In genomic region chr3:56894912-56895431, GRCh38 we compare ENCODE assay signal across 1 cellular context.
TF ChIP-seq lines count a peak whose summit lies in the region.

No MANE protein-coding gene starts in this region.

TF ChIP-seq in WTC11, 78 proteins besides CTCF, POLR2A, EP300 and RAD21 (continued from another document):
- TF ChIP-seq, protein P1, sequence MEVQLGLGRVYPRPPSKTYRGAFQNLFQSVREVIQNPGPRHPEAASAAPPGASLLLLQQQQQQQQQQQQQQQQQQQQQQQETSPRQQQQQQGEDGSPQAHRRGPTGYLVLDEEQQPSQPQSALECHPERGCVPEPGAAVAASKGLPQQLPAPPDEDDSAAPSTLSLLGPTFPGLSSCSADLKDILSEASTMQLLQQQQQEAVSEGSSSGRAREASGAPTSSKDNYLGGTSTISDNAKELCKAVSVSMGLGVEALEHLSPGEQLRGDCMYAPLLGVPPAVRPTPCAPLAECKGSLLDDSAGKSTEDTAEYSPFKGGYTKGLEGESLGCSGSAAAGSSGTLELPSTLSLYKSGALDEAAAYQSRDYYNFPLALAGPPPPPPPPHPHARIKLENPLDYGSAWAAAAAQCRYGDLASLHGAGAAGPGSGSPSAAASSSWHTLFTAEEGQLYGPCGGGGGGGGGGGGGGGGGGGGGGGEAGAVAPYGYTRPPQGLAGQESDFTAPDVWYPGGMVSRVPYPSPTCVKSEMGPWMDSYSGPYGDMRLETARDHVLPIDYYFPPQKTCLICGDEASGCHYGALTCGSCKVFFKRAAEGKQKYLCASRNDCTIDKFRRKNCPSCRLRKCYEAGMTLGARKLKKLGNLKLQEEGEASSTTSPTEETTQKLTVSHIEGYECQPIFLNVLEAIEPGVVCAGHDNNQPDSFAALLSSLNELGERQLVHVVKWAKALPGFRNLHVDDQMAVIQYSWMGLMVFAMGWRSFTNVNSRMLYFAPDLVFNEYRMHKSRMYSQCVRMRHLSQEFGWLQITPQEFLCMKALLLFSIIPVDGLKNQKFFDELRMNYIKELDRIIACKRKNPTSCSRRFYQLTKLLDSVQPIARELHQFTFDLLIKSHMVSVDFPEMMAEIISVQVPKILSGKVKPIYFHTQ (CRISPR knock-in tag; IDR thresholded peaks at IDR 0.05): no peak
- TF ChIP-seq IRF1 (CRISPR knock-in tag; IDR thresholded peaks at IDR 0.05) (no peak), ZNF396 (CRISPR knock-in tag; IDR thresholded peaks at IDR 0.05; ENCODE audit: borderline replicate concordance) (no peak), E2F4 (CRISPR knock-in tag; IDR thresholded peaks at IDR 0.05; ENCODE audit: borderline replicate concordance, low read depth) (no peak), ZNF317 (CRISPR knock-in tag; IDR thresholded peaks at IDR 0.05; ENCODE audit: borderline replicate concordance, low read depth) (no peak), ESRRA (CRISPR knock-in tag; IDR thresholded peaks at IDR 0.05; ENCODE audit: borderline replicate concordance) (no peak)
